ENCODE assay signal across 5 cellular contexts in the genomic region with DNA sequence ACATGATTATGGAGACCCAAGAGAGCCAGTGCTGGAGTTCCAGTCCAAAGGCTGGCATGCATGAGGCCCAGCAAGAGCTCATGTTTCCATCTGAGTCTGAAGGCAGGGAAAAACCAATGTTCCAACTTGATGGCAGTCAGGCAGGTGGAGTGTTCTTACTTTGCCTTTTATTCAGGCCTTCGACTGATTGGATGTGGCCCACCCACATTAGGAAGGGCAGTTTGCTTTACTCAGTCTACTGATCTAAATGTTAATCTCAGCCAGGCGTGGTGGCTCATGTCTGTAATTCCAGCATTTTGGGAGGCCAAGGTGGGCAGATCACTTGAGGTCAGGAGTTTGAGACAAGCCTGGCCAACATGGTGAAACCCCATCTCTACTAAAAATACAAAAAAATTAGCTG. TPM values are rescaled to one million over a fixed set of nuclear protein-coding genes. Genes with fewer than 3 reads are reported as not detected.
"Had no signal": no experiment of that assay in that cellular context is flagged by ENCODE, and none has a peak within 500 bp of the region (broad histone marks: within the 10 kb centered on the region; RNA-seq: fewer than 3 reads in every experiment).

No MANE protein-coding gene starts in this region.

RNA-seq across cellular contexts. Expression of a gene that starts 56.3 kb away (rescaled TPM):
- total RNA-seq: OCI-LY7, PC-3, PC-9, RPMI7951, T-cell had no signal
